8 cellular contexts compared by ENCODE assay signal in the genomic region with DNA sequence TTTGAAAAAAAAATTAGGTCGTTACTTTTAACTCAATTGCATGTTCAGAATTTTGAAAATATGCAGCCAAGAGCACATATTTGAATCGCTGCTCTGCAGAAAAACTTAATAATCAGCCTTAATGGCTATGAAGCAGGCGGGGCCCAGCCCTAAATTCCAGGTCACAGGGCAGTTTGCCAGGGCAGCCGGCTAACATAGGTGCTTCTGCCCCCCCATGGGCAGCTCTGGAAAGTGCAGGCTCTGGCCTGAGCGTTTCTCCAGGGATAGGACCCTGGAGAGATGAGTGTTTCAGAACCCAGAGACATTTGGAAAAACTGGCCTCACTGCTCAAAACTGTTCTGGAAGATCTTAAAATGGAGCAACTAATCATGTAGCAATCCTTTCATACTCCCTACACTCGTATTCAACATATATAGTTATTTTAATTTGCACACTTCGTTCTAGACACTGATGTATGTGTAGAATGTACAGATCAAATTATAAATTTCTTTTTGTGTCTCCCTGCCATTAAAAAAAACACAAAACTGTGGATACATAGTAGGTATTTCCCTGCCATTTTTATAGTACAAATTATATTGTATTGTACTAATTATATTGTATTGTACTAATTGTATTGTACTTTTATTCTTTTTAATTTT. TPM values are rescaled to one million over a fixed set of nuclear protein-coding genes. Genes with fewer than 3 reads are reported as not detected.
DNase-seq lines count a peak whose midpoint lies in the region; ATAC-seq, FAIRE-seq and TF ChIP-seq lines count a peak whose summit lies in the region.

No MANE protein-coding gene starts in this region.

- no peak for TF ChIP-seq EP300 in suprapubic skin (IDR thresholded peaks at IDR 0.05)

- peak; percentile 23 for FAIRE-seq in A204.1 (lab: Jason Lieb, UNC)

- H3K4me3 ChIP-seq in MM.1S (ENCODE audit: low read length) (no peak overlapping the region), RWPE2 (ENCODE audit: severe bottlenecking) (no peak overlapping the region), suprapubic skin (no peak overlapping the region)

- peak; percentile 60 for DNase-seq in MM.1S
- peak; percentile 91 for DNase-seq in RWPE2 (ENCODE audit: low spot score)
- peak; percentile 52 for DNase-seq in activated T-helper 2 cell treated with anti-CD3 and anti-CD28 coated beads, Interferon-gamma antibody, Interleukin-2, Interleukin-4, amounts not matched to agents 10 μg/mL and 5 μg/mL and 100 μg/mL, durations not matched to agents 14 hours and 24 hours and 36 hours (ENCODE audit: low spot score)
- peak in 1 of 2 donors; percentile 57 for DNase-seq in foreskin keratinocyte
- peak; percentile 15 for DNase-seq in occipital lobe (lab: John Stamatoyannopoulos, UW)
- DNase-seq in suprapubic skin (ENCODE audit: low spot score in 2 of 2) = peak; percentile 95

- H3K9me3 ChIP-seq in MM.1S (replicated peaks; ENCODE audit: insufficient read depth, low read length) = no peaks in the 10 kb centered on the region
- H3K9me3 ChIP-seq in RWPE2 (ENCODE audit: severe bottlenecking) = no peaks in the 10 kb centered on the region
- H3K9me3 ChIP-seq in suprapubic skin = no peaks in the 10 kb centered on the region

- H4K20me1 ChIP-seq in MM.1S (ENCODE audit: insufficient read depth, low read length) = no peaks in the 10 kb centered on the region

- no peaks in the 10 kb centered on the region for H3K9me2 ChIP-seq in MM.1S (replicated peaks; ENCODE audit: insufficient read depth, low read length)

- H3K36me3 ChIP-seq in MM.1S (replicated peaks; ENCODE audit: insufficient read depth, low read length) = no peaks in the 10 kb centered on the region
- no peaks in the 10 kb centered on the region for H3K36me3 ChIP-seq in RWPE2 (ENCODE audit: low read depth)
- no peaks in the 10 kb centered on the region for H3K36me3 ChIP-seq in suprapubic skin

- TF ChIP-seq POLR2A in suprapubic skin (IDR thresholded peaks at IDR 0.05) = no peak

- H3K9me3 Mint-ChIP-seq in activated T-helper 2 cell treated with anti-CD3 and anti-CD28 coated beads, Interferon-gamma antibody, Interleukin-2, Interleukin-4, amounts not matched to agents 10 μg/mL and 5 μg/mL and 100 μg/mL, durations not matched to agents 14 hours and 24 hours and 36 hours = no peaks in the 10 kb centered on the region

- no peak overlapping the region for H3K4me3 Mint-ChIP-seq in activated T-helper 2 cell treated with anti-CD3 and anti-CD28 coated beads, Interferon-gamma antibody, Interleukin-2, Interleukin-4, amounts not matched to agents 10 μg/mL and 5 μg/mL and 100 μg/mL, durations not matched to agents 14 hours and 24 hours and 36 hours (ENCODE audit: low read depth)

- H3K9ac ChIP-seq in MM.1S (ENCODE audit: low read length) = no peak overlapping the region

- peaks cover 23% of the 10 kb centered on the region for H3K4me1 Mint-ChIP-seq in activated T-helper 2 cell treated with anti-CD3 and anti-CD28 coated beads, Interferon-gamma antibody, Interleukin-2, Interleukin-4, amounts not matched to agents 10 μg/mL and 5 μg/mL and 100 μg/mL, durations not matched to agents 14 hours and 24 hours and 36 hours (ENCODE audit: low read depth)

- no peaks in the 10 kb centered on the region for H3K79me2 ChIP-seq in MM.1S (ENCODE audit: low read length)

- peaks cover 11% of the 10 kb centered on the region for H3K27me3 Mint-ChIP-seq in activated T-helper 2 cell treated with anti-CD3 and anti-CD28 coated beads, Interferon-gamma antibody, Interleukin-2, Interleukin-4, amounts not matched to agents 10 μg/mL and 5 μg/mL and 100 μg/mL, durations not matched to agents 14 hours and 24 hours and 36 hours (ENCODE audit: low read depth)

- H3K36me3 Mint-ChIP-seq in activated T-helper 2 cell treated with anti-CD3 and anti-CD28 coated beads, Interferon-gamma antibody, Interleukin-2, Interleukin-4, amounts not matched to agents 10 μg/mL and 5 μg/mL and 100 μg/mL, durations not matched to agents 14 hours and 24 hours and 36 hours (ENCODE audit: low read depth) = no peaks in the 10 kb centered on the region

- peak; percentile 66 for TF ChIP-seq CTCF in MM.1S (IDR thresholded peaks at IDR 0.05; ENCODE audit: low read length)
- peak; percentile 99 for TF ChIP-seq CTCF in RWPE2 (IDR thresholded peaks at IDR 0.05; ENCODE audit: poor library complexity, severe bottlenecking)
- peak; percentile 93 for TF ChIP-seq CTCF in foreskin keratinocyte (conservative IDR thresholded peaks at IDR 0.05)
- peak; percentile 88 for TF ChIP-seq CTCF in suprapubic skin (IDR thresholded peaks at IDR 0.05)

- H2AFZ ChIP-seq in MM.1S (ENCODE audit: low read length) = no peak overlapping the region

- H3K27me3 ChIP-seq in MM.1S (replicated peaks; ENCODE audit: insufficient read depth, low read length) (no peaks in the 10 kb centered on the region), RWPE2 (ENCODE audit: insufficient read depth, poor library complexity, severe bottlenecking) (no peaks in the 10 kb centered on the region), foreskin keratinocyte (no peaks in the 10 kb centered on the region), suprapubic skin (no peaks in the 10 kb centered on the region)

- H3K4me1 ChIP-seq in MM.1S (ENCODE audit: low read length) (no peaks in the 10 kb centered on the region), RWPE2 (ENCODE audit: insufficient read depth, poor library complexity, severe bottlenecking) (peaks cover 11% of the 10 kb centered on the region), foreskin keratinocyte (peaks cover 14% of the 10 kb centered on the region), suprapubic skin (peaks cover 16% of the 10 kb centered on the region)

- ATAC-seq in GM18520 (IDR thresholded peaks at IDR 0.05; ENCODE audit: unreplicated experiment) (peak; percentile 36), RWPE2 (ENCODE audit: low read depth) (peak; percentile 90), foreskin keratinocyte (peak; percentile 83)

- H3K27ac ChIP-seq in MM.1S (ENCODE audit: low read length) (no peak overlapping the region), RWPE2 (ENCODE audit: poor library complexity, severe bottlenecking) (no peak overlapping the region), foreskin keratinocyte (no peak overlapping the region), suprapubic skin (no peak overlapping the region)

- no peaks in the 10 kb centered on the region for H3F3A ChIP-seq in MM.1S (ENCODE audit: insufficient read depth, low read length)

- intact Hi-C loops in activated T-helper 2 cell treated with anti-CD3 and anti-CD28 coated beads, Interferon-gamma antibody, Interleukin-2, Interleukin-4, amounts not matched to agents 10 μg/mL and 5 μg/mL and 100 μg/mL, durations not matched to agents 14 hours and 24 hours and 36 hours (cut with micrococcal nuclease) = loop anchor here (1.0 to 5.0 kb wide), 3 partner anchors 63 to 97 kb away; no protein-coding TSS in a partner anchor

- H3K27ac Mint-ChIP-seq in activated T-helper 2 cell treated with anti-CD3 and anti-CD28 coated beads, Interferon-gamma antibody, Interleukin-2, Interleukin-4, amounts not matched to agents 10 μg/mL and 5 μg/mL and 100 μg/mL, durations not matched to agents 14 hours and 24 hours and 36 hours = no peak overlapping the region

- 10% methylated on average over 7 of the region's 7 CpGs for WGBS in suprapubic skin

- H3K4me2 ChIP-seq in MM.1S (ENCODE audit: low read depth, low read length) = no peak overlapping the region

RNA-seq across cellular contexts. Expression of gene PTGR2, which starts 26.0 kb away (rescaled TPM):
- 1.4 and 1.6 TPM in 2 replicates for total RNA-seq in activated T-helper 2 cell treated with anti-CD3 and anti-CD28 coated beads, Interferon-gamma antibody, Interleukin-2, Interleukin-4, amounts not matched to agents 10 μg/mL and 5 μg/mL and 100 μg/mL, durations not matched to agents 14 hours and 24 hours and 36 hours
- total RNA-seq in foreskin keratinocyte (8.1 and 8.3 TPM in 2 replicates), occipital lobe (8.3 TPM), suprapubic skin (10 to 100 TPM in 2 of 4 donors, 1 to 10 TPM in 2; 6.3 to 25.1 (median 10.3) TPM)
- 4.6 and 5.5 TPM in 2 replicates for polyA plus RNA-seq in foreskin keratinocyte

Comparison
In these comparisons a context has a peak if more than half of its experiments do, and no peak if none do; other contexts are left out.
1. ATAC-seq: peak in every context shown above with its lines; median percentile 90 in RWPE2; 83 in foreskin keratinocyte; 36 in GM18520.